Comparison of ENCODE assay signal across 15 cellular contexts in the genomic region with DNA sequence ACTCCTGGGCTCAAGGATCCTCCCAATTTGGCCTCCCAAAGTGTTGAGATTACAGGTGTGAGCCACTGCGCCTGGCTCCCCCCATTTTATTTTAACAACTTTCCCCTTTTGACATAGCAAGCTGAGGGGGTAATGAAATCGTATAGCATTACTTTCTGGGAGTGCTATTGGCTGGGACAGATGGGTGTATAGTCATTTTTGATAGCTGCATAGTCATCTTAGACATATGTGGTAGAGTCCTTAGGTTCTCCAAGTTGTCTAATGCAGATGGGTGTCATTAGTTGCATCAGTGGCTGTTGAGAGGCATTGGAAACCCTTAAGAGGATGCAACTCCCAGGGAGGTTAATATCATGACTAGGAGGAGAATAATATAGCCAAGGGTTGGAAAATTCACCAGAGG. TPM values are rescaled to one million over a fixed set of nuclear protein-coding genes. Genes with fewer than 3 reads are reported as not detected.
"Had no signal": no experiment of that assay in that cellular context is flagged by ENCODE, and none has a peak within 500 bp of the region (broad histone marks: within the 10 kb centered on the region; RNA-seq: fewer than 3 reads in every experiment).

No MANE protein-coding gene starts in this region.

- H3K9me3 Mint-ChIP-seq: neural crest cell, type B pancreatic cell, WTC11 had no signal

- ATAC-seq: left ventricle myocardium superior, WTC11 had no signal

- DNase-seq: activated CD4-positive, alpha-beta T cell treated with anti-CD3 and anti-CD28 coated beads, Interleukin-2, amount 50 U/mL, for 48 hours; activated CD8-positive, alpha-beta memory T cell treated with anti-CD3 and anti-CD28 coated beads, Interleukin-2, amount 50 U/mL, for 48 hours; anterior cingulate cortex; caudate nucleus; dorsolateral prefrontal cortex; left ventricle myocardium superior; stimulated activated CD4-positive, alpha-beta T cell treated with anti-CD3 and anti-CD28 coated beads, Interleukin-12 subunit alpha, Interleukin-12 subunit beta, amount 100 ng/mL, for 4 hours; stimulated activated CD4-positive, alpha-beta T cell treated with anti-CD3 and anti-CD28 coated beads, Interleukin-1b, Interleukin-23, amount 100 ng/mL, for 48 hours; SW 1271; testis had no signal

- H3K4me3 Mint-ChIP-seq: brain, neural crest cell, type B pancreatic cell, WTC11 had no signal

- H3K27ac Mint-ChIP-seq: brain, type B pancreatic cell, WTC11 had no signal

- H3K36me3 Mint-ChIP-seq: type B pancreatic cell, WTC11 had no signal

RNA-seq across cellular contexts. Expression of gene PNMA8B, which starts 28.6 kb away (rescaled TPM):
- total RNA-seq: SK-MEL-5 had no signal
